8 cellular contexts compared by ENCODE assay signal in genomic region chr21:44817914-44818635, GRCh38. TPM values are rescaled to one million over a fixed set of nuclear protein-coding genes. Genes with fewer than 3 reads are reported as not detected.
DNase-seq lines count a peak whose midpoint lies in the region; ATAC-seq, FAIRE-seq and TF ChIP-seq lines count a peak whose summit lies in the region.

SUMO3 (minus strand) TSS chr21:44818062; CDS start chr21:44817968, 94 bp downstream.

- 1 to 2% methylated on average over 36 to 108 of the region's 108 CpGs for whole genome bisulfite sequencing in pancreas, 2 donors
- WGBS in thymus = under 1% methylated on average over 108 of the region's 108 CpGs

- peak within 1 kb of the TSS; percentile 71 for H3K4me3 Mint-ChIP-seq in activated naive CD8-positive, alpha-beta T cell treated with anti-CD3 and anti-CD28 coated beads for 36 hours

- no peaks in the 10 kb centered on the region for H3K36me3 ChIP-seq in pancreas
- H3K36me3 ChIP-seq in thymus (ENCODE audit: control insufficient read depth, insufficient read depth) = peaks cover 11% of the 10 kb centered on the region

- intact Hi-C loops in Right ventricle myocardium inferior (cut with DNase I) = loop anchor here (1.0 to 10.0 kb wide), 3 partner anchors 56 to 317 kb away; no protein-coding TSS in a partner anchor
- intact Hi-C loops in pancreas (cut with DNase I) = no loop called here

- H3K27ac Mint-ChIP-seq in activated naive CD8-positive, alpha-beta T cell treated with anti-CD3 and anti-CD28 coated beads for 36 hours = no peak within 1 kb of the TSS

- H3K27me3 ChIP-seq in pancreas = no peaks in the 10 kb centered on the region
- no peaks in the 10 kb centered on the region for H3K27me3 ChIP-seq in thymus (ENCODE audit: control insufficient read depth, insufficient read depth)

- H3K4me1 ChIP-seq in pancreas (no peaks in the 10 kb centered on the region), thymus (ENCODE audit: control insufficient read depth, insufficient read depth, low read length) (peaks cover 6% of the 10 kb centered on the region)

- ATAC-seq in GM21526 (IDR thresholded peaks at IDR 0.05; ENCODE audit: low FRiP score, unreplicated experiment) (peak; percentile 40), Right ventricle myocardium inferior (peak; percentile 69), pancreas (peak; percentile 78 to 84 (median 83))

- no peak for FAIRE-seq in pancreas (lab: Jason Lieb, UNC)

- H3K36me3 Mint-ChIP-seq in activated naive CD8-positive, alpha-beta T cell treated with anti-CD3 and anti-CD28 coated beads for 36 hours = peaks cover 7% of the 10 kb centered on the region

- H3K27ac ChIP-seq in pancreas (peak within 1 kb of the TSS; percentile 67 to 75 (median 72)), thymus (ENCODE audit: low read depth) (peak within 1 kb of the TSS; percentile 94)

- H3K4me3 ChIP-seq in Jurkat, Clone E6-1 (ENCODE audit: low read length) = peak within 1 kb of the TSS; percentile 67
- H3K4me3 ChIP-seq in pancreas = peak within 1 kb of the TSS; percentile 67 to 84 (median 80)
- H3K4me3 ChIP-seq in thymus (ENCODE audit: low read length) = peak within 1 kb of the TSS; percentile 83

- DNase-seq in EH (ENCODE audit: low read depth) (peak; percentile 79), SW 1271 (lab: John Stamatoyannopoulos, UW) (peak; percentile 35 to 43), Right ventricle myocardium inferior (ENCODE audit: missing footprints) (peak; percentile 89), pancreas (peak; percentile 67 to 93 (median 85))
- peak; percentile 73 for DNase-seq in Jurkat, Clone E6-1 (ENCODE audit: low read depth, low spot score)
- peak; percentile 92 for DNase-seq in activated naive CD8-positive, alpha-beta T cell treated with anti-CD3 and anti-CD28 coated beads for 36 hours

- H3K9me3 Mint-ChIP-seq in activated naive CD8-positive, alpha-beta T cell treated with anti-CD3 and anti-CD28 coated beads for 36 hours = peaks cover 18% of the 10 kb centered on the region

- H3K27me3 Mint-ChIP-seq in activated naive CD8-positive, alpha-beta T cell treated with anti-CD3 and anti-CD28 coated beads for 36 hours = no peaks in the 10 kb centered on the region

- H3K4me1 Mint-ChIP-seq in activated naive CD8-positive, alpha-beta T cell treated with anti-CD3 and anti-CD28 coated beads for 36 hours = peaks cover 16% of the 10 kb centered on the region

- H3K9me3 ChIP-seq in pancreas = no peaks in the 10 kb centered on the region
- H3K9me3 ChIP-seq in thymus (ENCODE audit: control insufficient read depth) = no peaks in the 10 kb centered on the region

- TF ChIP-seq CTCF in pancreas (IDR thresholded peaks at IDR 0.05) = no peak

RNA-seq across cellular contexts. Expression of gene SUMO3, which starts in this region (rescaled TPM):
- polyA plus RNA-seq in Jurkat, Clone E6-1 (2012; ENCODE audit: insufficient read depth, insufficient read length) = 149 TPM
- 10 to 100 TPM; 90.5 to 92.5 TPM for total RNA-seq in activated naive CD8-positive, alpha-beta T cell treated with anti-CD3 and anti-CD28 coated beads for 36 hours
- 73.9 TPM for total RNA-seq in Right ventricle myocardium inferior
- total RNA-seq in pancreas = 10 to 100 TPM; 17.3 to 29.1 (median 21.7) TPM
- polyA plus RNA-seq in pancreas = 10 to 100 TPM; 14.0 to 29.1 TPM
- 49.6 TPM for polyA plus RNA-seq in thymus

Comparison
In these comparisons a context has a peak if more than half of its experiments do, and no peak if none do; other contexts are left out.
1. Peak in every context shown above with its lines: DNase-seq, ATAC-seq, H3K4me3 ChIP-seq and H3K27ac ChIP-seq.
2. DNase-seq: peak in every context shown above with its lines; median percentile 92 in activated naive CD8-positive, alpha-beta T cell treated with anti-CD3 and anti-CD28 coated beads for 36 hours; 89 in Right ventricle myocardium inferior; 85 in pancreas; 79 in EH; 73 in Jurkat, Clone E6-1; 39 in SW 1271.